Comparison of ENCODE assay signal across 38 cellular contexts in the genomic region with DNA sequence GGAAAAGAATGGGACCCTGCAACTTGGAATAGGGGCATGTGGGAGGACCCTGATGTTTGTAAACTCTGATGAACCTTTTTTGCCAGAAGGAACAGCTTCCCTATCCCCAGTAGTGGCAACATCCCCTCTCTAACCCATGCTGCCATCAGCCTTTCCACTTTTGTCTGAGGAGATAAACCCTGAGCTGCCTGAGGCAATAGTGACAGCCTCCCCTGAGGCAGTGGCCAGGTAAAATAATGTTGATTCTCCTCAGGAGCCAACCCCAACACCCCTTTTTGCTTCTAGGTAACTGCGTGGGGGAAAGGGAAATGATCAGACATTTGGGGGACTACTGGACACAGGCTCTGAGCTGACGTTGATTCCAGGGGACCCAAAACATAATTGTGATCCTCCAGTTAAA.
"Had no signal": no experiment of that assay in that cellular context is flagged by ENCODE, and none has a peak within 500 bp of the region (broad histone marks: within the 10 kb centered on the region; RNA-seq: fewer than 3 reads in every experiment).

No MANE protein-coding gene starts in this region.

- H3K4me3 ChIP-seq: adrenal gland, ascending aorta, body of pancreas, breast epithelium, cardiac muscle cell had no signal

- H3K27ac ChIP-seq: adrenal gland, ascending aorta, body of pancreas, brain microvascular endothelial cell, breast epithelium, cardiac muscle cell had no signal

- H3K36me3 ChIP-seq: adrenal gland, ascending aorta, brain microvascular endothelial cell, breast epithelium, cardiac muscle cell had no signal

- H3K4me3 Mint-ChIP-seq: activated naive CD4-positive, alpha-beta T cell treated with anti-CD3 and anti-CD28 coated beads for 36 hours; activated naive CD4-positive, alpha-beta T cell treated with anti-CD3 and anti-CD28 coated beads, Interleukin-2, amount 10 ng/mL, durations not matched to agents 7 days and 5 days; activated naive CD4-positive, alpha-beta T cell treated with anti-CD3 and anti-CD28 coated beads, Interleukin-2, amount 50 U/mL, for 24 hours; activated naive CD8-positive, alpha-beta T cell; activated naive CD8-positive, alpha-beta T cell treated with anti-CD3 and anti-CD28 coated beads for 36 hours; activated naive CD8-positive, alpha-beta T cell treated with anti-CD3 and anti-CD28 coated beads, Interleukin-2, amount 10 ng/mL, durations not matched to agents 7 days and 5 days; activated naive CD8-positive, alpha-beta T cell treated with anti-CD3 and anti-CD28 coated beads, Interleukin-2, amount 50 U/mL, for 24 hours; activated T-cell treated with anti-CD3 and anti-CD28 coated beads, Interleukin-2, amount 50 U/mL, for 24 hours; activated T-cell treated with anti-CD3 and anti-CD28 coated beads, Interleukin-2, amount 50 U/mL, for 4 hours; activated T-cell treated with anti-CD3 and anti-CD28 coated beads, Interleukin-2, amount 50 U/mL, for 72 hours; activated T-helper 1 cell treated with anti-CD3 and anti-CD28 coated beads, Interleukin-12 subunit alpha, Interleukin-12 subunit beta, Interleukin-2, Interleukin-4 antibody, amounts not matched to agents 30 ng/mL and 10 ng/mL and 1 ng/mL, durations not matched to agents 14 hours and 24 hours and 36 hours; activated T-helper 17 cell treated with anti-CD3 and anti-CD28 coated beads, Interleukin-2, amount 50 U/mL, for 72 hours; brain; central memory CD8-positive, alpha-beta T cell had no signal

- H3K27me3 ChIP-seq: adrenal gland, ascending aorta, body of pancreas, brain microvascular endothelial cell, breast epithelium, cardiac muscle cell had no signal

- DNase-seq: activated effector memory CD4-positive, alpha-beta T cell treated with anti-CD3 and anti-CD28 coated beads, Interleukin-2, amount 50 U/mL, for 16 hours; activated effector memory CD4-positive, alpha-beta T cell treated with Interleukin-2 at 50 U/mL for 16 hours; activated gamma-delta T cell; activated gamma-delta T cell treated with Interleukin-2 at 50 U/mL for 16 hours; activated naive CD4-positive, alpha-beta T cell; activated naive CD4-positive, alpha-beta T cell treated with anti-CD3 and anti-CD28 coated beads for 36 hours; activated naive CD4-positive, alpha-beta T cell treated with anti-CD3 and anti-CD28 coated beads, Interleukin-2, amount 10 ng/mL, durations not matched to agents 7 days and 5 days; activated naive CD4-positive, alpha-beta T cell treated with anti-CD3 and anti-CD28 coated beads, Interleukin-2, amount 50 U/mL, for 16 hours; activated naive CD4-positive, alpha-beta T cell treated with Interleukin-2 at 50 U/mL for 16 hours; activated naive CD8-positive, alpha-beta T cell treated with anti-CD3 and anti-CD28 coated beads for 36 hours; activated naive CD8-positive, alpha-beta T cell treated with anti-CD3 and anti-CD28 coated beads, Interleukin-2, amount 10 ng/mL, durations not matched to agents 7 days and 5 days; activated naive CD8-positive, alpha-beta T cell treated with anti-CD3 and anti-CD28 coated beads, Interleukin-2, amount 50 U/mL, for 24 hours; activated T-cell treated with anti-CD3 and anti-CD28 coated beads, Interleukin-2, amount 50 U/mL, for 1 hour; activated T-cell treated with anti-CD3 and anti-CD28 coated beads, Interleukin-2, amount 50 U/mL, for 24 hours; activated T-cell treated with anti-CD3 and anti-CD28 coated beads, Interleukin-2, amount 50 U/mL, for 4 hours; activated T-cell treated with anti-CD3 and anti-CD28 coated beads, Interleukin-2, amount 50 U/mL, for 48 hours; activated T-cell treated with anti-CD3 and anti-CD28 coated beads, Interleukin-2, amount 50 U/mL, for 72 hours; adrenal gland; amniotic stem cell; amygdala; anterior cingulate cortex; aorta; body of pancreas; brain microvascular endothelial cell; caudate nucleus; central memory CD4-positive, alpha-beta T cell; cerebellar nuclear complex had no signal

- H3K27ac Mint-ChIP-seq: activated naive CD4-positive, alpha-beta T cell treated with anti-CD3 and anti-CD28 coated beads for 36 hours; activated naive CD4-positive, alpha-beta T cell treated with anti-CD3 and anti-CD28 coated beads, Interleukin-2, amount 10 ng/mL, durations not matched to agents 7 days and 5 days; activated naive CD4-positive, alpha-beta T cell treated with anti-CD3 and anti-CD28 coated beads, Interleukin-2, amount 50 U/mL, for 24 hours; activated naive CD4-positive, alpha-beta T cell treated with anti-CD3 and anti-CD28 coated beads, Interleukin-2, amount 50 U/mL, for 72 hours; activated naive CD8-positive, alpha-beta T cell; activated naive CD8-positive, alpha-beta T cell treated with anti-CD3 and anti-CD28 coated beads for 36 hours; activated naive CD8-positive, alpha-beta T cell treated with anti-CD3 and anti-CD28 coated beads, Interleukin-2, amount 10 ng/mL, durations not matched to agents 7 days and 5 days; activated naive CD8-positive, alpha-beta T cell treated with anti-CD3 and anti-CD28 coated beads, Interleukin-2, amount 50 U/mL, for 24 hours; activated T-cell treated with anti-CD3 and anti-CD28 coated beads, Interleukin-2, amount 50 U/mL, for 24 hours; activated T-cell treated with anti-CD3 and anti-CD28 coated beads, Interleukin-2, amount 50 U/mL, for 72 hours; activated T-helper 1 cell treated with anti-CD3 and anti-CD28 coated beads, Interleukin-12 subunit alpha, Interleukin-12 subunit beta, Interleukin-2, Interleukin-4 antibody, amounts not matched to agents 30 ng/mL and 10 ng/mL and 1 ng/mL, durations not matched to agents 14 hours and 24 hours and 36 hours; activated T-helper 17 cell treated with anti-CD3 and anti-CD28 coated beads, Interleukin-2, amount 50 U/mL, for 72 hours; activated T-helper 2 cell treated with anti-CD3 and anti-CD28 coated beads, Interferon-gamma antibody, Interleukin-2, Interleukin-4, amounts not matched to agents 10 μg/mL and 5 μg/mL and 100 μg/mL, durations not matched to agents 14 hours and 24 hours and 36 hours; brain had no signal

- H3K9me3 Mint-ChIP-seq: activated naive CD4-positive, alpha-beta T cell treated with anti-CD3 and anti-CD28 coated beads for 36 hours; activated naive CD4-positive, alpha-beta T cell treated with anti-CD3 and anti-CD28 coated beads, Interleukin-2, amount 10 ng/mL, durations not matched to agents 7 days and 5 days; activated naive CD4-positive, alpha-beta T cell treated with anti-CD3 and anti-CD28 coated beads, Interleukin-2, amount 50 U/mL, for 24 hours; activated naive CD4-positive, alpha-beta T cell treated with anti-CD3 and anti-CD28 coated beads, Interleukin-2, amount 50 U/mL, for 72 hours; activated naive CD8-positive, alpha-beta T cell treated with anti-CD3 and anti-CD28 coated beads for 36 hours; activated naive CD8-positive, alpha-beta T cell treated with anti-CD3 and anti-CD28 coated beads, Interleukin-2, amount 10 ng/mL, durations not matched to agents 7 days and 5 days; activated naive CD8-positive, alpha-beta T cell treated with anti-CD3 and anti-CD28 coated beads, Interleukin-2, amount 50 U/mL, for 24 hours; activated T-cell treated with anti-CD3 and anti-CD28 coated beads, Interleukin-2, amount 50 U/mL, for 24 hours; activated T-cell treated with anti-CD3 and anti-CD28 coated beads, Interleukin-2, amount 50 U/mL, for 4 hours; activated T-cell treated with anti-CD3 and anti-CD28 coated beads, Interleukin-2, amount 50 U/mL, for 72 hours; activated T-helper 1 cell treated with anti-CD3 and anti-CD28 coated beads, Interleukin-12 subunit alpha, Interleukin-12 subunit beta, Interleukin-2, Interleukin-4 antibody, amounts not matched to agents 30 ng/mL and 10 ng/mL and 1 ng/mL, durations not matched to agents 14 hours and 24 hours and 36 hours; activated T-helper 17 cell treated with anti-CD3 and anti-CD28 coated beads, Interleukin-2, amount 50 U/mL, for 72 hours; activated T-helper 2 cell treated with anti-CD3 and anti-CD28 coated beads, Interferon-gamma antibody, Interleukin-2, Interleukin-4, amounts not matched to agents 10 μg/mL and 5 μg/mL and 100 μg/mL, durations not matched to agents 14 hours and 24 hours and 36 hours; brain; central memory CD8-positive, alpha-beta T cell had no signal

- H3K36me3 Mint-ChIP-seq: activated naive CD4-positive, alpha-beta T cell treated with anti-CD3 and anti-CD28 coated beads, Interleukin-2, amount 10 ng/mL, durations not matched to agents 7 days and 5 days; activated naive CD4-positive, alpha-beta T cell treated with anti-CD3 and anti-CD28 coated beads, Interleukin-2, amount 50 U/mL, for 24 hours; activated naive CD4-positive, alpha-beta T cell treated with anti-CD3 and anti-CD28 coated beads, Interleukin-2, amount 50 U/mL, for 72 hours; activated naive CD8-positive, alpha-beta T cell treated with anti-CD3 and anti-CD28 coated beads for 36 hours; activated naive CD8-positive, alpha-beta T cell treated with anti-CD3 and anti-CD28 coated beads, Interleukin-2, amount 10 ng/mL, durations not matched to agents 7 days and 5 days; brain had no signal

- H3K4me1 Mint-ChIP-seq: activated naive CD8-positive, alpha-beta T cell treated with anti-CD3 and anti-CD28 coated beads for 36 hours; activated naive CD8-positive, alpha-beta T cell treated with anti-CD3 and anti-CD28 coated beads, Interleukin-2, amount 10 ng/mL, durations not matched to agents 7 days and 5 days; activated naive CD8-positive, alpha-beta T cell treated with anti-CD3 and anti-CD28 coated beads, Interleukin-2, amount 50 U/mL, for 24 hours; activated T-helper 17 cell treated with anti-CD3 and anti-CD28 coated beads, Interleukin-2, amount 50 U/mL, for 72 hours; brain; central memory CD8-positive, alpha-beta T cell had no signal

- H3K9me3 ChIP-seq: adrenal gland, ascending aorta, body of pancreas, breast epithelium had no signal

- H3K4me1 ChIP-seq: adrenal gland, ascending aorta, body of pancreas, breast epithelium had no signal

- ATAC-seq: activated naive CD4-positive, alpha-beta T cell treated with anti-CD3 and anti-CD28 coated beads, Interleukin-2, amount 50 U/mL, for 72 hours; activated naive CD8-positive, alpha-beta T cell treated with anti-CD3 and anti-CD28 coated beads, Interleukin-2, amount 50 U/mL, for 24 hours; activated T-cell treated with anti-CD3 and anti-CD28 coated beads, Interleukin-2, amount 50 U/mL, for 4 hours; activated T-cell treated with anti-CD3 and anti-CD28 coated beads, Interleukin-2, amount 50 U/mL, for 72 hours; activated T-helper 17 cell treated with anti-CD3 and anti-CD28 coated beads, Interleukin-2, amount 50 U/mL, for 72 hours; body of pancreas had no signal

- H3K27me3 Mint-ChIP-seq: activated naive CD4-positive, alpha-beta T cell treated with anti-CD3 and anti-CD28 coated beads, Interleukin-2, amount 10 ng/mL, durations not matched to agents 7 days and 5 days; activated naive CD4-positive, alpha-beta T cell treated with anti-CD3 and anti-CD28 coated beads, Interleukin-2, amount 50 U/mL, for 24 hours; activated naive CD8-positive, alpha-beta T cell; activated naive CD8-positive, alpha-beta T cell treated with anti-CD3 and anti-CD28 coated beads for 36 hours; activated naive CD8-positive, alpha-beta T cell treated with anti-CD3 and anti-CD28 coated beads, Interleukin-2, amount 10 ng/mL, durations not matched to agents 7 days and 5 days; activated naive CD8-positive, alpha-beta T cell treated with anti-CD3 and anti-CD28 coated beads, Interleukin-2, amount 50 U/mL, for 24 hours; activated T-cell treated with anti-CD3 and anti-CD28 coated beads, Interleukin-2, amount 50 U/mL, for 24 hours; activated T-helper 17 cell treated with anti-CD3 and anti-CD28 coated beads, Interleukin-2, amount 50 U/mL, for 72 hours; brain; central memory CD8-positive, alpha-beta T cell had no signal
